8 cellular contexts compared by ENCODE assay signal in the genomic region with DNA sequence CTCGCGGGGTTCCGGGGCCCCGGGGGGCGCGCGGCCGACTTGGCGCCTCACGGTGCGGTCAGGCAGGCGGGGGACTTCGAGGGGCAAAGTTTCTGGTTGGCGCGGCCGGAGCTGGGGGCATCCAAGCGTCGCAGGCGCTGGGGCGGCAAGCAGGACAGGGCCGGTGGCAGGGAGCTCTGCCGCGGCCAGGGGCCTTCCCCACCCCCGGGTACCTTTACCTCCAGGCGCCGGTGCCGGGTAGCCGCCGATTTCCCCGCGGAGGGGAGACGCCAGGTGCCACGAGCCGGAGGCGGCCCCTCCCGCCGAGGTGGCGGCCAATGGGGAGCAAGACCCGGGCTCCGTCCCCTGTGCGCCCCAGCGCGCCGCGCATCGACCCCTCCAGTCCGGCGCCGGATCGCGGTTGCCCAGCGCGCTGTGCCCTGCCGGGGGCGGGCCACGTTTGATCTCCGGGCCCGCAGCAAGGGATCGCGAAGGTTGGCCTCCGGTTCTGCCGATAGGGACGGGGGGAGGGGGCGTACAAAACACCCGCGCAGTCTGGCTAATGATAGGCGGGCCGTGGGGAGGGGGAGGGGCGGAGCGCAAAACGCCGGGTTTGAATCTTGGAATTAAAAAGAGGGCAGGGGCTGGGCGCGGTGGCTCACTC. TPM values are rescaled to one million over a fixed set of nuclear protein-coding genes. Genes with fewer than 3 reads are reported as not detected.
A peak's percentile ranks its signal among the peaks of the same experiment; 100 is the strongest.
DNase-seq lines count a peak whose midpoint lies in the region; ATAC-seq and TF ChIP-seq lines count a peak whose summit lies in the region.

A gene with protein sequence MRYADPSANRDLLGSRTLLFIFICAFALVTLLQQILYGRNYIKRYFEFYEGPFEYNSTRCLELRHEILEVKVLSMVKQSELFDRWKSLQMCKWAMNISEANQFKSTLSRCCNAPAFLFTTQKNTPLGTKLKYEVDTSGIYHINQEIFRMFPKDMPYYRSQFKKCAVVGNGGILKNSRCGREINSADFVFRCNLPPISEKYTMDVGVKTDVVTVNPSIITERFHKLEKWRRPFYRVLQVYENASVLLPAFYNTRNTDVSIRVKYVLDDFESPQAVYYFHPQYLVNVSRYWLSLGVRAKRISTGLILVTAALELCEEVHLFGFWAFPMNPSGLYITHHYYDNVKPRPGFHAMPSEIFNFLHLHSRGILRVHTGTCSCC (minus strand): TSS at position 495 of the 643 bp plus-strand sequence. CDS start 545 bp downstream, outside the sequence.

- peaks cover 24% of the 10 kb centered on the region for H3K4me1 Mint-ChIP-seq in activated T-helper 2 cell treated with anti-CD3 and anti-CD28 coated beads, Interferon-gamma antibody, Interleukin-2, Interleukin-4, amounts not matched to agents 10 μg/mL and 5 μg/mL and 100 μg/mL, durations not matched to agents 14 hours and 24 hours and 36 hours (ENCODE audit: low read depth)

- H3K4me3 Mint-ChIP-seq in activated T-helper 2 cell treated with anti-CD3 and anti-CD28 coated beads, Interferon-gamma antibody, Interleukin-2, Interleukin-4, amounts not matched to agents 10 μg/mL and 5 μg/mL and 100 μg/mL, durations not matched to agents 14 hours and 24 hours and 36 hours (ENCODE audit: low read depth): peak within 1 kb of the TSS; percentile 60

- H3K4me1 ChIP-seq in HUES48 (ENCODE audit: control insufficient read depth, insufficient read depth, low read length) (peaks cover 8% of the 10 kb centered on the region), iPS-20b (ENCODE audit: insufficient read depth, low read length) (no peaks in the 10 kb centered on the region; the same call in 1 of the 2 replicates), upper lobe of right lung (peaks cover 12% of the 10 kb centered on the region)

- TF ChIP-seq CTCF in upper lobe of right lung (IDR thresholded peaks at IDR 0.05): no peak

- no peak for ATAC-seq in upper lobe of right lung
- ATAC-seq in HG02763 (IDR thresholded peaks at IDR 0.05; ENCODE audit: unreplicated experiment): no peak
- no peak for ATAC-seq in left colon
- ATAC-seq in HG02840 (IDR thresholded peaks at IDR 0.05; ENCODE audit: low FRiP score, unreplicated experiment): no peak

- peak; percentile 55 for DNase-seq in DMS153 treated with DMSO at 0.1 percent for 48 hours (lab: John Stamatoyannopoulos, UW; ENCODE audit: unreplicated experiment)
- DNase-seq in activated T-helper 2 cell treated with anti-CD3 and anti-CD28 coated beads, Interferon-gamma antibody, Interleukin-2, Interleukin-4, amounts not matched to agents 10 μg/mL and 5 μg/mL and 100 μg/mL, durations not matched to agents 14 hours and 24 hours and 36 hours (ENCODE audit: low spot score): no peak
- no peak for DNase-seq in upper lobe of right lung
- DNase-seq in left colon: no peak

- no peak within 1 kb of the TSS for H3K27ac ChIP-seq in HUES48 (ENCODE audit: low read depth, low read length)
- H3K27ac ChIP-seq in iPS-20b (ENCODE audit: low read length): no peak within 1 kb of the TSS
- H3K27ac ChIP-seq in upper lobe of right lung: no peak within 1 kb of the TSS

- peaks cover 61% of the 10 kb centered on the region for H3K27me3 Mint-ChIP-seq in activated T-helper 2 cell treated with anti-CD3 and anti-CD28 coated beads, Interferon-gamma antibody, Interleukin-2, Interleukin-4, amounts not matched to agents 10 μg/mL and 5 μg/mL and 100 μg/mL, durations not matched to agents 14 hours and 24 hours and 36 hours (ENCODE audit: low read depth)

- H3K27ac Mint-ChIP-seq in activated T-helper 2 cell treated with anti-CD3 and anti-CD28 coated beads, Interferon-gamma antibody, Interleukin-2, Interleukin-4, amounts not matched to agents 10 μg/mL and 5 μg/mL and 100 μg/mL, durations not matched to agents 14 hours and 24 hours and 36 hours: no peak within 1 kb of the TSS

- H3K36me3 ChIP-seq in HUES48 (ENCODE audit: control insufficient read depth, insufficient read depth, low read length) (no peaks in the 10 kb centered on the region), iPS-20b (ENCODE audit: insufficient read depth, low read depth, low read length) (no peaks in the 10 kb centered on the region), upper lobe of right lung (no peaks in the 10 kb centered on the region)

- H3K4me3 ChIP-seq in HUES48 (ENCODE audit: low read depth, low read length) (peak within 1 kb of the TSS; percentile 53), iPS-20b (ENCODE audit: low read length) (peak within 1 kb of the TSS; percentile 74), upper lobe of right lung (peak within 1 kb of the TSS; percentile 14)

- H3K36me3 Mint-ChIP-seq in activated T-helper 2 cell treated with anti-CD3 and anti-CD28 coated beads, Interferon-gamma antibody, Interleukin-2, Interleukin-4, amounts not matched to agents 10 μg/mL and 5 μg/mL and 100 μg/mL, durations not matched to agents 14 hours and 24 hours and 36 hours (ENCODE audit: low read depth): no peaks in the 10 kb centered on the region

- intact Hi-C loops in activated T-helper 2 cell treated with anti-CD3 and anti-CD28 coated beads, Interferon-gamma antibody, Interleukin-2, Interleukin-4, amounts not matched to agents 10 μg/mL and 5 μg/mL and 100 μg/mL, durations not matched to agents 14 hours and 24 hours and 36 hours (cut with micrococcal nuclease): loop anchor here (5.0 kb wide), 1 partner anchor 161 kb away; a partner anchor contains a TSS
- intact Hi-C loops in upper lobe of right lung (cut with DNase I) (no loop called here), left colon (cut with DNase I, micrococcal nuclease) (no loop called here)

- H3K9me3 ChIP-seq in HUES48 (ENCODE audit: control insufficient read depth, insufficient read depth, low read length): no peaks in the 10 kb centered on the region
- no peaks in the 10 kb centered on the region for H3K9me3 ChIP-seq in iPS-20b (ENCODE audit: insufficient read depth, low read depth, low read length)
- no peaks in the 10 kb centered on the region for H3K9me3 ChIP-seq in upper lobe of right lung

- H3K9me3 Mint-ChIP-seq in activated T-helper 2 cell treated with anti-CD3 and anti-CD28 coated beads, Interferon-gamma antibody, Interleukin-2, Interleukin-4, amounts not matched to agents 10 μg/mL and 5 μg/mL and 100 μg/mL, durations not matched to agents 14 hours and 24 hours and 36 hours: no peaks in the 10 kb centered on the region

- H3K9ac ChIP-seq in HUES48 (ENCODE audit: low read depth, low read length) (no peak within 1 kb of the TSS), iPS-20b (ENCODE audit: low read depth, low read length) (no peak within 1 kb of the TSS)

- peaks cover 72% of the 10 kb centered on the region for H3K27me3 ChIP-seq in HUES48 (ENCODE audit: control insufficient read depth, insufficient read depth, low read length)
- peaks cover 79% of the 10 kb centered on the region for H3K27me3 ChIP-seq in iPS-20b (ENCODE audit: insufficient read depth, low read length)
- peaks cover 57% of the 10 kb centered on the region for H3K27me3 ChIP-seq in upper lobe of right lung

RNA-seq across cellular contexts. Expression of the gene that starts here (rescaled TPM):
- total RNA-seq in activated T-helper 2 cell treated with anti-CD3 and anti-CD28 coated beads, Interferon-gamma antibody, Interleukin-2, Interleukin-4, amounts not matched to agents 10 μg/mL and 5 μg/mL and 100 μg/mL, durations not matched to agents 14 hours and 24 hours and 36 hours: 0.05 and 0.39 TPM in 2 replicates
- total RNA-seq in upper lobe of right lung (not detected), left colon (under 1 TPM; 0.58 to 0.59 TPM)

Comparison
In these comparisons a context has a peak if more than half of its experiments do, and no peak if none do; other contexts are left out.
1. H3K4me3 ChIP-seq: peak in every context shown above with its lines; median percentile 74 in iPS-20b; 53 in HUES48; 14 in upper lobe of right lung.